In genomic region chr15:81184188-81184587, GRCh38 we compare ENCODE assay signal across 1 cellular context.
TF ChIP-seq lines count a peak whose summit lies in the region.

No MANE protein-coding gene starts in this region.

TF ChIP-seq in IMR-90, 13 proteins besides CTCF, POLR2A, EP300 and RAD21 (continued from another document):
- TF ChIP-seq CEBPB (IDR thresholded peaks at IDR 0.05; ENCODE audit: low read depth, low read length) (peak; percentile 41; the same call in 1 of the 2 replicates), BHLHE40 (IDR thresholded peaks at IDR 0.05; ENCODE audit: low read depth, low read length) (no peak)
